In genomic region chr19:1748703-1749341, GRCh38 we compare ENCODE assay signal across 21 cellular contexts. TPM values are rescaled to one million over a fixed set of nuclear protein-coding genes. Genes with fewer than 3 reads are reported as not detected.
A peak's percentile ranks its signal among the peaks of the same experiment; 100 is the strongest.
DNase-seq lines count a peak whose midpoint lies in the region; ATAC-seq and TF ChIP-seq lines count a peak whose summit lies in the region.
"Had no signal": no experiment of that assay in that cellular context is flagged by ENCODE, and none has a peak within 500 bp of the region (broad histone marks: within the 10 kb centered on the region; RNA-seq: fewer than 3 reads in every experiment).

No MANE protein-coding gene starts in this region.

- no peak overlapping the region for H3K27ac Mint-ChIP-seq in Caco-2 (ENCODE audit: unreplicated experiment)
- peak overlapping the region in 1 of 2 donors; percentile 71 for H3K27ac Mint-ChIP-seq in effector memory CD8-positive, alpha-beta T cell
- no peak overlapping the region for H3K27ac Mint-ChIP-seq in natural killer cell treated with Interleukin-12 subunit alpha and Interleukin-12 subunit beta and Interleukin-15 and Interleukin-18, amount 100 ng/mL, for 72 hours
- H3K27ac Mint-ChIP-seq in nephron progenitor cell = no peak overlapping the region
- H3K27ac Mint-ChIP-seq: activated CD4-positive, alpha-beta memory T cell treated with anti-CD3 and anti-CD28 coated beads for 36 hours; activated T-cell treated with anti-CD3 and anti-CD28 coated beads, Interleukin-2, amount 50 U/mL, for 72 hours; stimulated activated naive CD8-positive, alpha-beta T cell treated with anti-CD3 and anti-CD28 coated beads, Interleukin-15, Interleukin-2, amounts not matched to agents 100 ng/mL and 50 ng/mL, for 24 hours had no signal

- H3K27me3 ChIP-seq in Caco-2 (replicated peaks; ENCODE audit: control insufficient read depth, insufficient read depth, low read length) (peaks cover 12% of the 10 kb centered on the region), KMS-11 (ENCODE audit: insufficient read depth, low read depth) (peaks cover 76% of the 10 kb centered on the region), upper lobe of right lung (peaks cover 80% of the 10 kb centered on the region)

- H3K4me1 Mint-ChIP-seq in Caco-2 (ENCODE audit: low read depth, unreplicated experiment) = no peaks in the 10 kb centered on the region
- peaks cover 13 to 17% of the 10 kb centered on the region in 2 donors for H3K4me1 Mint-ChIP-seq in effector memory CD8-positive, alpha-beta T cell (ENCODE audit: low read depth in 2 of 2)
- H3K4me1 Mint-ChIP-seq in natural killer cell treated with Interleukin-12 subunit alpha and Interleukin-12 subunit beta and Interleukin-15 and Interleukin-18, amount 100 ng/mL, for 72 hours (ENCODE audit: low read depth in 2 of 2) = peaks cover 0 to 5% of the 10 kb centered on the region in 2 donors
- H3K4me1 Mint-ChIP-seq in nephron progenitor cell = peaks cover 5% of the 10 kb centered on the region

- H3K27ac ChIP-seq in KMS-11 (no peak overlapping the region), upper lobe of right lung (no peak overlapping the region)
- H3K27ac ChIP-seq: spleen had no signal

- CTCF ChIA-PET in Caco-2 (lab: Charles Lee) = no interaction called here

- POLR2A ChIA-PET in Caco-2 (lab: Charles Lee) = no interaction called here

- TF ChIP-seq CTCF in Caco-2 (IDR thresholded peaks at IDR 0.05; ENCODE audit: insufficient read depth in 1 of 2, low read depth in 1 of 2, low read length in 1 of 2, severe bottlenecking in 1 of 2, unreplicated experiment in 1 of 2) (no peak), KMS-11 (conservative IDR thresholded peaks at IDR 0.05; ENCODE audit: low read depth, low read length) (no peak), upper lobe of right lung (IDR thresholded peaks at IDR 0.05) (no peak), nephron progenitor cell (IDR thresholded peaks at IDR 0.05) (no peak)

- peak overlapping the region; percentile 57; the same call in 1 of the 2 replicates for H3K4me2 ChIP-seq in KMS-11

- no peaks in the 10 kb centered on the region for H3K9me3 Mint-ChIP-seq in Caco-2 (ENCODE audit: unreplicated experiment)
- H3K9me3 Mint-ChIP-seq in effector memory CD8-positive, alpha-beta T cell = no peaks in the 10 kb centered on the region
- H3K9me3 Mint-ChIP-seq in natural killer cell treated with Interleukin-12 subunit alpha and Interleukin-12 subunit beta and Interleukin-15 and Interleukin-18, amount 100 ng/mL, for 72 hours = no peaks in the 10 kb centered on the region
- H3K9me3 Mint-ChIP-seq in nephron progenitor cell = no peaks in the 10 kb centered on the region
- H3K9me3 Mint-ChIP-seq: activated CD4-positive, alpha-beta memory T cell treated with anti-CD3 and anti-CD28 coated beads for 36 hours; activated T-cell treated with anti-CD3 and anti-CD28 coated beads, Interleukin-2, amount 50 U/mL, for 72 hours; stimulated activated naive CD8-positive, alpha-beta T cell treated with anti-CD3 and anti-CD28 coated beads, Interleukin-15, Interleukin-2, amounts not matched to agents 100 ng/mL and 50 ng/mL, for 24 hours had no signal

- H3K36me3 Mint-ChIP-seq in Caco-2 (ENCODE audit: insufficient read depth, unreplicated experiment) = peaks cover 6% of the 10 kb centered on the region
- peaks cover 18% of the 10 kb centered on the region for H3K36me3 Mint-ChIP-seq in effector memory CD8-positive, alpha-beta T cell (ENCODE audit: insufficient read depth)
- no peaks in the 10 kb centered on the region for H3K36me3 Mint-ChIP-seq in natural killer cell treated with Interleukin-12 subunit alpha and Interleukin-12 subunit beta and Interleukin-15 and Interleukin-18, amount 100 ng/mL, for 72 hours
- no peaks in the 10 kb centered on the region for H3K36me3 Mint-ChIP-seq in nephron progenitor cell (ENCODE audit: low read depth)
- H3K36me3 Mint-ChIP-seq: activated CD4-positive, alpha-beta memory T cell treated with anti-CD3 and anti-CD28 coated beads for 36 hours had no signal

- no peaks in the 10 kb centered on the region for H4K20me1 ChIP-seq in KMS-11 (ENCODE audit: insufficient read depth)

- DNase-seq in Caco-2 = no peak
- DNase-seq in effector memory CD8-positive, alpha-beta T cell = no peak
- peak; percentile 31 for DNase-seq in natural killer cell treated with Interleukin-12 subunit alpha and Interleukin-12 subunit beta and Interleukin-15 and Interleukin-18, amount 100 ng/mL, for 72 hours (ENCODE audit: low spot score)
- DNase-seq in upper lobe of right lung = no peak
- no peak for DNase-seq in stimulated activated naive CD8-positive, alpha-beta T cell treated with anti-CD3 and anti-CD28 coated beads, Interleukin-15, Interleukin-2, amounts not matched to agents 100 U/mL and 50 U/mL, for 24 hours
- DNase-seq in nephron progenitor cell = no peak
- no peak for DNase-seq in SW480 (ENCODE audit: low spot score)
- DNase-seq: activated CD4-positive, alpha-beta memory T cell treated with anti-CD3 and anti-CD28 coated beads for 36 hours; activated T-cell treated with anti-CD3 and anti-CD28 coated beads, Interleukin-2, amount 50 U/mL, for 72 hours; central memory CD4-positive, alpha-beta T cell; erythroblast; midbrain; MM.1S; NCI-H1930; NCI-H510A; SW 1271 had no signal

- H3K9me3 ChIP-seq in Caco-2 (no peaks in the 10 kb centered on the region), upper lobe of right lung (no peaks in the 10 kb centered on the region)
- H3K9me3 ChIP-seq: spleen had no signal

- no peaks in the 10 kb centered on the region for H3K79me2 ChIP-seq in KMS-11 (ENCODE audit: insufficient read depth, low read depth)

- H3K36me3 ChIP-seq in Caco-2 (ENCODE audit: control insufficient read depth, insufficient read depth, low read length) = no peaks in the 10 kb centered on the region
- H3K36me3 ChIP-seq in KMS-11 (ENCODE audit: insufficient read depth) = no peaks in the 10 kb centered on the region
- H3K36me3 ChIP-seq in upper lobe of right lung = no peaks in the 10 kb centered on the region
- H3K36me3 ChIP-seq: spleen had no signal

- H3K4me1 ChIP-seq in Caco-2 (peaks cover 26% of the 10 kb centered on the region), KMS-11 (ENCODE audit: low read depth, poor library complexity, severe bottlenecking) (peaks cover 6% of the 10 kb centered on the region), upper lobe of right lung (peaks cover 16% of the 10 kb centered on the region)

- peak overlapping the region; percentile 68 for H3K4me3 Mint-ChIP-seq in Caco-2 (ENCODE audit: unreplicated experiment)
- H3K4me3 Mint-ChIP-seq in effector memory CD8-positive, alpha-beta T cell = peak overlapping the region; percentile 62 to 67
- H3K4me3 Mint-ChIP-seq in natural killer cell treated with Interleukin-12 subunit alpha and Interleukin-12 subunit beta and Interleukin-15 and Interleukin-18, amount 100 ng/mL, for 72 hours = no peak overlapping the region
- H3K4me3 Mint-ChIP-seq in nephron progenitor cell = no peak overlapping the region
- H3K4me3 Mint-ChIP-seq: activated CD4-positive, alpha-beta memory T cell treated with anti-CD3 and anti-CD28 coated beads for 36 hours; stimulated activated naive CD8-positive, alpha-beta T cell treated with anti-CD3 and anti-CD28 coated beads, Interleukin-15, Interleukin-2, amounts not matched to agents 100 ng/mL and 50 ng/mL, for 24 hours had no signal

- BruUV-seq in Caco-2 (replicated peaks; lab: Mats Ljungman, UMichigan) = no TSS peak

- no peak overlapping the region for H3K9ac ChIP-seq in KMS-11

- H3K4me3 ChIP-seq in Caco-2 (ENCODE audit: low read depth, low read length) = peak overlapping the region; percentile 7
- H3K4me3 ChIP-seq in KMS-11 (IDR thresholded peaks at IDR 0.05; ENCODE audit: insufficient read depth, low read depth, low read length) = no peak overlapping the region
- no peak overlapping the region for H3K4me3 ChIP-seq in upper lobe of right lung

- H3K27me3 Mint-ChIP-seq in Caco-2 (ENCODE audit: insufficient read depth, unreplicated experiment) (peaks cover 15% of the 10 kb centered on the region), nephron progenitor cell (ENCODE audit: low read depth, poor library complexity) (peaks cover 91% of the 10 kb centered on the region)
- peaks cover 47 to 72% of the 10 kb centered on the region in 2 donors for H3K27me3 Mint-ChIP-seq in effector memory CD8-positive, alpha-beta T cell
- peaks cover 7% of the 10 kb centered on the region in 2 donors for H3K27me3 Mint-ChIP-seq in natural killer cell treated with Interleukin-12 subunit alpha and Interleukin-12 subunit beta and Interleukin-15 and Interleukin-18, amount 100 ng/mL, for 72 hours

- intact Hi-C loops in Caco-2 (cut with micrococcal nuclease; ENCODE audit: unreplicated experiment) (no loop called here), upper lobe of right lung (cut with DNase I) (no loop called here)

- no peak for ATAC-seq in effector memory CD8-positive, alpha-beta T cell (replicated peaks)
- ATAC-seq in natural killer cell treated with Interleukin-12 subunit alpha and Interleukin-12 subunit beta and Interleukin-15 and Interleukin-18, amount 100 ng/mL, for 72 hours = no peak
- ATAC-seq in upper lobe of right lung = no peak
- no peak for ATAC-seq in stimulated activated naive CD8-positive, alpha-beta T cell treated with anti-CD3 and anti-CD28 coated beads, Interleukin-15, Interleukin-2, amounts not matched to agents 100 U/mL and 50 U/mL, for 24 hours
- ATAC-seq: activated T-cell treated with anti-CD3 and anti-CD28 coated beads, Interleukin-2, amount 50 U/mL, for 72 hours had no signal

- H2AFZ ChIP-seq in KMS-11 (ENCODE audit: low read depth) = no peak overlapping the region

RNA-seq across cellular contexts. Expression of gene ONECUT3, which starts 4.5 kb away (rescaled TPM):
- total RNA-seq in Caco-2 (2022) = not detected in 2 replicates
- not detected for total RNA-seq in natural killer cell treated with Interleukin-12 subunit alpha and Interleukin-12 subunit beta and Interleukin-15 and Interleukin-18, amount 100 ng/mL, for 72 hours
- not detected for total RNA-seq in upper lobe of right lung
- total RNA-seq: activated CD4-positive, alpha-beta memory T cell treated with anti-CD3 and anti-CD28 coated beads for 36 hours; activated T-cell treated with anti-CD3 and anti-CD28 coated beads, Interleukin-2, amount 50 U/mL, for 72 hours; posterior vena cava; RPMI7951; spleen had no signal

Comparison
In these comparisons a context has a peak if more than half of its experiments do, and no peak if none do; other contexts are left out.
1. H3K4me3 Mint-ChIP-seq: peak in Caco-2 (single experiment) and effector memory CD8-positive, alpha-beta T cell (2 of 2); none in natural killer cell treated with Interleukin-12 subunit alpha and Interleukin-12 subunit beta and Interleukin-15 and Interleukin-18, amount 100 ng/mL, for 72 hours (single experiment) and nephron progenitor cell (single experiment).